Comparison of ENCODE assay signal across 13 cellular contexts in the genomic region with DNA sequence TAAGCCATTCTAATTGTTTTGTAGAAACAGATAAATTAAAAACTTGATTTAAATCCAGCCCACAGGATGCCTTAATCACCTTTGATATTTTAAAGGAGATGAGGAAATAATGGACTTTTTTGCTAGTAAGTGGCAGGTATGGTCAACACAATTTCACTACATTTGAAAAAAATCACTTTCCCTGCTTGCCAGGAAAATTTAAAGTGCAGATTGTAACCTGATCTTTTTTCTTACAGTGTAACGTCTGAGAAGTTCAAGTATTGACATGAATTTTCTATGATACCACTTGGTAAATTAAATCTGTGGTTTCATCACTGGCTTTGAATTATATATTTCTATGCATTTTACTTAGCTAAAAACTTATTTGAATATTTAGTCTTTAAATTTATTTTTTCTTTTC.
DNase-seq lines count a peak whose midpoint lies in the region; ATAC-seq and TF ChIP-seq lines count a peak whose summit lies in the region.
"Had no signal": no experiment of that assay in that cellular context is flagged by ENCODE, and none has a peak within 500 bp of the region (broad histone marks: within the 10 kb centered on the region; RNA-seq: fewer than 3 reads in every experiment).

No MANE protein-coding gene starts in this region.

- H3K9me2 ChIP-seq in HCT116 (ENCODE audit: insufficient read depth), result no peaks in the 10 kb centered on the region

- H3K27me3 Mint-ChIP-seq in activated CD4-positive, alpha-beta memory T cell treated with anti-CD3 and anti-CD28 coated beads for 36 hours, result peaks cover 8% of the 10 kb centered on the region
- no peaks in the 10 kb centered on the region for H3K27me3 Mint-ChIP-seq in glutamatergic neuron (ENCODE audit: unreplicated experiment)

- no peak for TF ChIP-seq RAD21 in HCT116 (IDR thresholded peaks at IDR 0.05; ENCODE audit: low read depth)

- no peak for ATAC-seq in HCT116
- no peak for ATAC-seq in RWPE2 (ENCODE audit: low read depth)
- no peak for ATAC-seq in GM18511 (IDR thresholded peaks at IDR 0.05; ENCODE audit: unreplicated experiment)
- ATAC-seq: activated CD8-positive, alpha-beta memory T cell treated with anti-CD3 and anti-CD28 coated beads, Interleukin-2, amount 10 ng/mL, durations not matched to agents 7 days and 5 days had no signal

- peaks cover 93% of the 10 kb centered on the region for H3K79me2 ChIP-seq in HCT116 (ENCODE audit: insufficient read depth, low read length)

- H4K20me1 ChIP-seq in HCT116 (ENCODE audit: insufficient read depth), result peaks cover 32% of the 10 kb centered on the region; the same call in 1 of the 2 replicates

- no peaks in the 10 kb centered on the region for H3K36me3 Mint-ChIP-seq in activated CD4-positive, alpha-beta memory T cell treated with anti-CD3 and anti-CD28 coated beads for 36 hours
- no peaks in the 10 kb centered on the region for H3K36me3 Mint-ChIP-seq in glutamatergic neuron (ENCODE audit: unreplicated experiment)
- H3K36me3 Mint-ChIP-seq: activated CD8-positive, alpha-beta memory T cell treated with anti-CD3 and anti-CD28 coated beads, Interleukin-2, amount 10 ng/mL, durations not matched to agents 7 days and 5 days had no signal

- H3K27me3 ChIP-seq in HCT116 (ENCODE audit: insufficient read depth, low read length), result no peaks in the 10 kb centered on the region
- H3K27me3 ChIP-seq in RWPE2 (ENCODE audit: insufficient read depth, poor library complexity, severe bottlenecking), result no peaks in the 10 kb centered on the region
- no peaks in the 10 kb centered on the region for H3K27me3 ChIP-seq in esophagus squamous epithelium

- H3K27ac Mint-ChIP-seq in activated CD4-positive, alpha-beta memory T cell treated with anti-CD3 and anti-CD28 coated beads for 36 hours, result no peak overlapping the region
- H3K27ac Mint-ChIP-seq in glutamatergic neuron (ENCODE audit: unreplicated experiment), result no peak overlapping the region
- H3K27ac Mint-ChIP-seq: activated CD8-positive, alpha-beta memory T cell treated with anti-CD3 and anti-CD28 coated beads, Interleukin-2, amount 10 ng/mL, durations not matched to agents 7 days and 5 days; activated naive CD4-positive, alpha-beta T cell treated with anti-CD3 and anti-CD28 coated beads for 36 hours had no signal

- H3K4me2 ChIP-seq in HCT116 (ENCODE audit: low read length), result peak overlapping the region; percentile 61

- CTCF ChIA-PET in HCT116 (lab: Charles Lee), result no interaction called here
- CTCF ChIA-PET in activated CD4-positive, alpha-beta memory T cell treated with anti-CD3 and anti-CD28 coated beads for 36 hours (lab: Charles Lee), result no interaction called here

- no peaks in the 10 kb centered on the region for H3K36me3 ChIP-seq in HCT116 (ENCODE audit: control insufficient read depth in 1 of 2, insufficient read depth in 2 of 2, low read length in 2 of 2)
- H3K36me3 ChIP-seq in RWPE2 (ENCODE audit: low read depth), result no peaks in the 10 kb centered on the region
- H3K36me3 ChIP-seq in esophagus squamous epithelium, result no peaks in the 10 kb centered on the region

- H3K4me1 ChIP-seq in HCT116 (ENCODE audit: control insufficient read depth in 1 of 2, insufficient read depth in 2 of 2, low read length in 2 of 2), result peaks cover 25 to 31% of the 10 kb centered on the region in 2 experiments
- H3K4me1 ChIP-seq in RWPE2 (ENCODE audit: insufficient read depth, poor library complexity, severe bottlenecking), result peaks cover 31% of the 10 kb centered on the region
- H3K4me1 ChIP-seq in esophagus squamous epithelium, result peaks cover 8 to 44% (median 14%) of the 10 kb centered on the region in 3 donors

- intact Hi-C loops in HCT116 (cut with micrococcal nuclease), result no loop called here
- intact Hi-C loops in esophagus squamous epithelium (cut with DNase I), result no loop called here
- intact Hi-C loops in activated CD4-positive, alpha-beta memory T cell treated with anti-CD3 and anti-CD28 coated beads for 36 hours (cut with micrococcal nuclease), result no loop called here

- 29 to 32% methylated on average over 1 of the region's 1 CpG for WGBS in esophagus squamous epithelium, 2 donors

- no peak for TF ChIP-seq POLR2A in HCT116 (IDR thresholded peaks at IDR 0.05; ENCODE audit: borderline replicate concordance, extremely low read depth, insufficient read depth, insufficient read length)
- no peak for TF ChIP-seq POLR2A in esophagus squamous epithelium (IDR thresholded peaks at IDR 0.05)

- H3K9me3 ChIP-seq in HCT116 (ENCODE audit: control insufficient read depth in 1 of 2, insufficient read depth in 1 of 2, low read depth in 1 of 2, low read length in 2 of 2) (no peaks in the 10 kb centered on the region), RWPE2 (ENCODE audit: severe bottlenecking) (no peaks in the 10 kb centered on the region), esophagus squamous epithelium (no peaks in the 10 kb centered on the region)

- H3K9me3 Mint-ChIP-seq in activated CD4-positive, alpha-beta memory T cell treated with anti-CD3 and anti-CD28 coated beads for 36 hours, result no peaks in the 10 kb centered on the region
- H3K9me3 Mint-ChIP-seq in glutamatergic neuron (ENCODE audit: unreplicated experiment), result no peaks in the 10 kb centered on the region
- H3K9me3 Mint-ChIP-seq: activated naive CD4-positive, alpha-beta T cell treated with anti-CD3 and anti-CD28 coated beads for 36 hours had no signal

- H3K4me3 ChIP-seq in HCT116 (replicated peaks in 1 of 2; ENCODE audit: low read depth in 1 of 2, low read length in 2 of 2), result no peak overlapping the region
- H3K4me3 ChIP-seq in RWPE2 (ENCODE audit: severe bottlenecking), result peak overlapping the region; percentile 19
- no peak overlapping the region for H3K4me3 ChIP-seq in esophagus squamous epithelium

- no TSS peak for BruUV-seq in HCT116 (replicated peaks; lab: Mats Ljungman, UMichigan)

- TF ChIP-seq CTCF in HCT116 (IDR thresholded peaks at IDR 0.05 in 2 of 3, conservative IDR thresholded peaks at IDR 0.05 in 1 of 3; ENCODE audit: borderline replicate concordance in 1 of 3, insufficient read depth in 1 of 3, low read depth in 2 of 3, low read length in 2 of 3) (no peak), RWPE2 (IDR thresholded peaks at IDR 0.05; ENCODE audit: poor library complexity, severe bottlenecking) (no peak), esophagus squamous epithelium (IDR thresholded peaks at IDR 0.05) (no peak), glutamatergic neuron (IDR thresholded peaks at IDR 0.05; ENCODE audit: partially characterized antibody, unreplicated experiment) (no peak)

- no peak for DNase-seq in HCT116 (ENCODE audit: low read depth, low spot score)
- DNase-seq in RWPE2 (ENCODE audit: low spot score), result no peak
- no peak for DNase-seq in esophagus squamous epithelium (lab: John Stamatoyannopoulos, UW)
- DNase-seq in renal cortical epithelial cell (ENCODE audit: low read depth), result peak; percentile 40
- DNase-seq in activated CD4-positive, alpha-beta memory T cell treated with anti-CD3 and anti-CD28 coated beads for 36 hours, result no peak
- no peak for DNase-seq in glutamatergic neuron
- DNase-seq in COLO829 (ENCODE audit: low spot score), result no peak
- DNase-seq: activated CD8-positive, alpha-beta memory T cell treated with anti-CD3 and anti-CD28 coated beads, Interleukin-2, amount 10 ng/mL, durations not matched to agents 7 days and 5 days; activated naive CD4-positive, alpha-beta T cell treated with anti-CD3 and anti-CD28 coated beads for 36 hours; GDM1 had no signal

- H3K4me3 Mint-ChIP-seq in activated CD4-positive, alpha-beta memory T cell treated with anti-CD3 and anti-CD28 coated beads for 36 hours, result no peak overlapping the region
- H3K4me3 Mint-ChIP-seq in glutamatergic neuron (ENCODE audit: unreplicated experiment), result no peak overlapping the region
- H3K4me3 Mint-ChIP-seq: activated CD8-positive, alpha-beta memory T cell treated with anti-CD3 and anti-CD28 coated beads, Interleukin-2, amount 10 ng/mL, durations not matched to agents 7 days and 5 days; activated naive CD4-positive, alpha-beta T cell treated with anti-CD3 and anti-CD28 coated beads for 36 hours had no signal

- 0 out of 2 replicates have a peak overlapping the region, but pooled peaks have one; percentile 10 for H3K9ac ChIP-seq in HCT116 (ENCODE audit: low read length)

- RAD21 ChIA-PET in HCT116 (lab: Charles Lee; ENCODE audit: low non-redundant PET in 1 of 2, low total read pairs in 2 of 2, uncharacterized antibody in 2 of 2, unreplicated experiment in 2 of 2), result no interaction called here

- POLR2A ChIA-PET in HCT116 (lab: Charles Lee), result no interaction called here
- POLR2A ChIA-PET in activated CD4-positive, alpha-beta memory T cell treated with anti-CD3 and anti-CD28 coated beads for 36 hours (lab: Charles Lee), result no interaction called here

- H3K4me1 Mint-ChIP-seq in activated CD4-positive, alpha-beta memory T cell treated with anti-CD3 and anti-CD28 coated beads for 36 hours (ENCODE audit: low read depth), result no peaks in the 10 kb centered on the region
- peaks cover 17% of the 10 kb centered on the region for H3K4me1 Mint-ChIP-seq in glutamatergic neuron (ENCODE audit: low read depth, unreplicated experiment)

- H3K27ac ChIP-seq in HCT116 (ENCODE audit: low read depth, low read length) (no peak overlapping the region; the same call in 1 of the 2 replicates), RWPE2 (ENCODE audit: poor library complexity, severe bottlenecking) (peak overlapping the region; percentile 73), esophagus squamous epithelium (peak overlapping the region; percentile 14 to 62 (median 37))
- H3K27ac ChIP-seq: C4-2B, VCaP had no signal

- H2AFZ ChIP-seq in HCT116 (ENCODE audit: low read depth, low read length, poor library complexity, severe bottlenecking), result no peak overlapping the region

TF ChIP-seq in HCT116, 20 proteins besides CTCF, POLR2A, EP300 and RAD21 (continues in another document):
- TF ChIP-seq ZBTB33 (IDR thresholded peaks at IDR 0.05; ENCODE audit: extremely low read depth, insufficient replicate concordance, low read length), result no peak
- TF ChIP-seq ZNF274 (IDR thresholded peaks at IDR 0.05; ENCODE audit: low read depth, low read length), result no peak
- no peak for TF ChIP-seq ZFX (IDR thresholded peaks at IDR 0.05)
